22 cellular contexts compared by ENCODE assay signal in the genomic region with DNA sequence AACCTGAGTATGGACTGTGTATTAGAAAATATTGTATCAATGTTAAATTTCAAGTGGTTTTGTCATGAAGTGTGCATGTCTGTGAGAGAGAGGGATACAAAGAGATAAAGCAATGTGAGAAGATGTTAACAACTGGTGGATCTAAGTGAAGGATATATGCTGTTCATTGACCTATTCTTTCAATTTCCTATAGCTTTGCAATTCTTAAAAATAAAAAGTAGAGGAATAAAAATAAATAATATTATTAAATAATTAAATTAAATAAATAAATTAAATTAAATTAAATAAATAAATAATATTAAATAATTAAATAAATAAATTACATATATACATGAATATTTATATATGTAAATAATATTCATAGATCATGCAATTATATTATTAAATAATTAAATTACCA.
DNase-seq lines count a peak whose midpoint lies in the region; ATAC-seq, FAIRE-seq and TF ChIP-seq lines count a peak whose summit lies in the region.
"Had no signal": no experiment of that assay in that cellular context is flagged by ENCODE, and none has a peak within 500 bp of the region (broad histone marks: within the 10 kb centered on the region; RNA-seq: fewer than 3 reads in every experiment).

No MANE protein-coding gene starts in this region.

- H3K27me3 Mint-ChIP-seq in WTC11 (ENCODE audit: low read depth), result no peaks in the 10 kb centered on the region
- H3K27me3 Mint-ChIP-seq: CD4-positive, alpha-beta memory T cell had no signal

- no peak overlapping the region for H3K27ac ChIP-seq in pancreas
- H3K27ac ChIP-seq: GM23248 had no signal

- ATAC-seq in WTC11 (no peak), pancreas (no peak)
- ATAC-seq: GM12878 had no signal

- H3K27ac Mint-ChIP-seq in WTC11, result no peak overlapping the region
- H3K27ac Mint-ChIP-seq: CD4-positive, alpha-beta memory T cell had no signal

- peaks cover 17% of the 10 kb centered on the region for H3K9me3 Mint-ChIP-seq in WTC11

- DNase-seq in WTC11 (ENCODE audit: low spot score) (no peak), frontal cortex (ENCODE audit: low spot score in 2 of 2) (no peak), pancreas (no peak), HTR-8/SVneo (ENCODE audit: insufficient read length, low spot score) (no peak), UCSD-AML1 (lab: John Stamatoyannopoulos, UW; ENCODE audit: unreplicated experiment) (no peak), NCI-H2227 (lab: John Stamatoyannopoulos, UW; ENCODE audit: unreplicated experiment) (no peak)
- no peak for DNase-seq in stimulated activated CD8-positive, alpha-beta memory T cell treated with anti-CD3 and anti-CD28 coated beads, Interleukin-4, amount 100 ng/mL, for 48 hours
- DNase-seq: 8988T; C1 segment of cervical spinal cord; Calu3; CD4-positive, alpha-beta memory T cell; COR-L47; DMS53; DMS79 treated with DMSO at 0.1 percent for 48 hours; GDM1; GM23248; H7; HCEC 1CT had no signal

- H3K9me3 ChIP-seq in pancreas, result no peaks in the 10 kb centered on the region

- H3K36me3 Mint-ChIP-seq in WTC11, result peaks cover 7% of the 10 kb centered on the region; the same call in 1 of the 2 replicates
- H3K36me3 Mint-ChIP-seq: CD4-positive, alpha-beta memory T cell had no signal

- H3K4me1 ChIP-seq in pancreas, result no peaks in the 10 kb centered on the region

- intact Hi-C loops in pancreas (cut with DNase I), result no loop called here

- POLR2A ChIA-PET in WTC11 (lab: Charles Lee), result interaction anchor here (0.6 kb wide), 1 partner anchor 20 kb away, joined by 3 read pairs; no protein-coding TSS in a partner anchor

- H3K4me3 ChIP-seq in pancreas, result no peak overlapping the region
- H3K4me3 ChIP-seq: GM12878, GM23248 had no signal

- no peaks in the 10 kb centered on the region for H3K36me3 ChIP-seq in pancreas

- H3K27me3 ChIP-seq in pancreas, result no peaks in the 10 kb centered on the region

- H3K4me3 Mint-ChIP-seq in WTC11, result no peak overlapping the region
- H3K4me3 Mint-ChIP-seq: CD4-positive, alpha-beta memory T cell had no signal

- CTCF ChIA-PET in WTC11 (lab: Charles Lee), result no interaction called here

- no peaks in the 10 kb centered on the region for H3K4me1 Mint-ChIP-seq in WTC11
- H3K4me1 Mint-ChIP-seq: CD4-positive, alpha-beta memory T cell had no signal

- no peak for TF ChIP-seq CTCF in WTC11 (IDR thresholded peaks at IDR 0.05)
- TF ChIP-seq CTCF in pancreas (IDR thresholded peaks at IDR 0.05), result no peak

- FAIRE-seq in G401.6 (lab: Jason Lieb, UNC) (peak; percentile 98), frontal cortex (lab: Jason Lieb, UNC) (peak; percentile 97), pancreas (lab: Jason Lieb, UNC) (peak; percentile 98), HTR-8/SVneo (lab: Jason Lieb, UNC) (no peak)
- FAIRE-seq: GM12878, GM19239, H1 had no signal

TF ChIP-seq in WTC11, 78 proteins besides CTCF, POLR2A, EP300 and RAD21:
- TF ChIP-seq ZNF423 (CRISPR knock-in tag; IDR thresholded peaks at IDR 0.05) (no peak), HMGA2 (CRISPR knock-in tag; IDR thresholded peaks at IDR 0.05) (peak; percentile 95)
